In genomic region chr11:61783717-61784505, GRCh38 we compare ENCODE assay signal across 17 cellular contexts. TPM values are rescaled to one million over a fixed set of nuclear protein-coding genes. Genes with fewer than 3 reads are reported as not detected.
DNase-seq lines count a peak whose midpoint lies in the region; ATAC-seq lines count a peak whose summit lies in the region.
"Had no signal": no experiment of that assay in that cellular context is flagged by ENCODE, and none has a peak within 500 bp of the region (broad histone marks: within the 10 kb centered on the region; RNA-seq: fewer than 3 reads in every experiment).

No MANE protein-coding gene starts in this region.

- H2AFZ ChIP-seq in mesenchymal stem cell (ENCODE audit: low read depth, low read length): no peak overlapping the region
- H2AFZ ChIP-seq: parathyroid adenoma had no signal

- no peak overlapping the region for H3K23ac ChIP-seq in mesenchymal stem cell (ENCODE audit: low read length in 2 of 2)

- no peak overlapping the region for H3K9ac ChIP-seq in mesenchymal stem cell (ENCODE audit: low read length)
- H3K9ac ChIP-seq: parathyroid adenoma had no signal

- H3K4me1 Mint-ChIP-seq in stimulated activated memory B cell treated with anti-CD40 and anti-IgM and Interleukin-4, amounts not matched to agents 10 μg/mL and 1 μg/mL and 100 μg/mL, for 72 hours: peaks cover 20% of the 10 kb centered on the region

- H3K14ac ChIP-seq in mesenchymal stem cell (ENCODE audit: low read length in 2 of 2): no peak overlapping the region

- peaks cover 9% of the 10 kb centered on the region for H3K79me1 ChIP-seq in mesenchymal stem cell (replicated peaks; ENCODE audit: low read length, poor library complexity, severe bottlenecking)

- no peak overlapping the region for H3K4me3 ChIP-seq in mesenchymal stem cell (ENCODE audit: insufficient read depth in 1 of 2, low read depth in 1 of 2, low read length in 2 of 2)
- H3K4me3 ChIP-seq: gastrocnemius medialis had no signal

- H3K4me3 Mint-ChIP-seq in stimulated activated memory B cell treated with anti-CD40 and anti-IgM and Interleukin-4, amounts not matched to agents 10 μg/mL and 1 μg/mL and 100 μg/mL, for 72 hours: no peak overlapping the region
- H3K4me3 Mint-ChIP-seq: activated CD8-positive, alpha-beta T cell treated with anti-CD3 and anti-CD28 coated beads for 36 hours; CD4-positive, alpha-beta T cell had no signal

- no peaks in the 10 kb centered on the region for H3K36me3 Mint-ChIP-seq in activated naive CD4-positive, alpha-beta T cell treated with anti-CD3 and anti-CD28 coated beads, Interleukin-2, amount 50 U/mL, for 72 hours
- peaks cover 41% of the 10 kb centered on the region for H3K36me3 Mint-ChIP-seq in stimulated activated memory B cell treated with anti-CD40 and anti-IgM and Interleukin-4, amounts not matched to agents 10 μg/mL and 1 μg/mL and 100 μg/mL, for 72 hours

- H4K8ac ChIP-seq in mesenchymal stem cell (ENCODE audit: low read length): no peak overlapping the region

- H2BK15ac ChIP-seq in mesenchymal stem cell (ENCODE audit: low read depth, poor library complexity, severe bottlenecking): peak overlapping the region; percentile 70

- peak overlapping the region; percentile 83 for H3K27ac ChIP-seq in mesenchymal stem cell (ENCODE audit: low read length, poor library complexity, severe bottlenecking)
- H3K27ac ChIP-seq: gastrocnemius medialis, parathyroid adenoma had no signal

- peaks cover 52% of the 10 kb centered on the region for H3K4me1 ChIP-seq in mesenchymal stem cell (ENCODE audit: control insufficient read depth, insufficient read depth, low read depth, low read length)
- H3K4me1 ChIP-seq: gastrocnemius medialis, parathyroid adenoma had no signal

- H4K91ac ChIP-seq in mesenchymal stem cell (ENCODE audit: low read length): peak overlapping the region; percentile 21

- no peak overlapping the region for H2BK5ac ChIP-seq in mesenchymal stem cell (ENCODE audit: low read depth, low read length, poor library complexity, severe bottlenecking)

- peak overlapping the region in 1 of 2 experiments; percentile 20 for H3K4ac ChIP-seq in mesenchymal stem cell (ENCODE audit: low read depth in 1 of 2, low read length in 2 of 2)

- no peaks in the 10 kb centered on the region for H3K9me3 Mint-ChIP-seq in activated naive CD4-positive, alpha-beta T cell treated with anti-CD3 and anti-CD28 coated beads, Interleukin-2, amount 50 U/mL, for 72 hours
- H3K9me3 Mint-ChIP-seq in stimulated activated memory B cell treated with anti-CD40 and anti-IgM and Interleukin-4, amounts not matched to agents 10 μg/mL and 1 μg/mL and 100 μg/mL, for 72 hours: no peaks in the 10 kb centered on the region
- H3K9me3 Mint-ChIP-seq: activated CD8-positive, alpha-beta T cell treated with anti-CD3 and anti-CD28 coated beads for 36 hours; CD4-positive, alpha-beta T cell had no signal

- peaks cover 3% of the 10 kb centered on the region for H3K27me3 Mint-ChIP-seq in stimulated activated memory B cell treated with anti-CD40 and anti-IgM and Interleukin-4, amounts not matched to agents 10 μg/mL and 1 μg/mL and 100 μg/mL, for 72 hours
- H3K27me3 Mint-ChIP-seq: activated CD8-positive, alpha-beta T cell treated with anti-CD3 and anti-CD28 coated beads for 36 hours; CD4-positive, alpha-beta T cell had no signal

- no peaks in the 10 kb centered on the region for H3K9me3 ChIP-seq in mesenchymal stem cell (ENCODE audit: control insufficient read depth, low read length)
- H3K9me3 ChIP-seq: gastrocnemius medialis had no signal

- WGBS in mesenchymal stem cell: 49% methylated on average over 12 of the region's 13 CpGs

- peak overlapping the region; percentile 8 to 57 for H3K27ac Mint-ChIP-seq in activated naive CD4-positive, alpha-beta T cell treated with anti-CD3 and anti-CD28 coated beads, Interleukin-2, amount 50 U/mL, for 72 hours
- H3K27ac Mint-ChIP-seq in stimulated activated memory B cell treated with anti-CD40 and anti-IgM and Interleukin-4, amounts not matched to agents 10 μg/mL and 1 μg/mL and 100 μg/mL, for 72 hours: peak overlapping the region; percentile 28
- H3K27ac Mint-ChIP-seq: activated CD8-positive, alpha-beta T cell treated with anti-CD3 and anti-CD28 coated beads for 36 hours; CD4-positive, alpha-beta T cell had no signal

- H2BK120ac ChIP-seq in mesenchymal stem cell (ENCODE audit: low read depth, low read length): peak overlapping the region; percentile 36

- H3K4me2 ChIP-seq in mesenchymal stem cell (ENCODE audit: low read length, poor library complexity, severe bottlenecking): no peak overlapping the region

- peak overlapping the region; percentile 87 for H2AK5ac ChIP-seq in mesenchymal stem cell (ENCODE audit: low read length, severe bottlenecking)

- peaks cover 0 to 5% of the 10 kb centered on the region in 2 experiments for H3K27me3 ChIP-seq in mesenchymal stem cell (ENCODE audit: control insufficient read depth in 1 of 2, insufficient read depth in 1 of 2, low read length in 2 of 2)
- H3K27me3 ChIP-seq: gastrocnemius medialis had no signal

- ATAC-seq in activated naive CD4-positive, alpha-beta T cell treated with anti-CD3 and anti-CD28 coated beads, Interleukin-2, amount 50 U/mL, for 72 hours: no peak
- ATAC-seq in stimulated activated memory B cell treated with anti-CD40 and anti-IgM and Interleukin-4, amounts not matched to agents 10 μg/mL and 1 μg/mL and 100 μg/mL, for 72 hours: no peak
- ATAC-seq in GM21360 (IDR thresholded peaks at IDR 0.05; ENCODE audit: unreplicated experiment) (no peak), GM21515 (IDR thresholded peaks at IDR 0.05; ENCODE audit: unreplicated experiment) (no peak), HG02981 (IDR thresholded peaks at IDR 0.05; ENCODE audit: unreplicated experiment) (no peak)
- ATAC-seq: activated CD8-positive, alpha-beta T cell treated with anti-CD3 and anti-CD28 coated beads for 36 hours; gastrocnemius medialis; SK-N-SH treated with all-trans-retinoic acid at 6 μM for 48 hours had no signal

- peaks cover 46 to 96% of the 10 kb centered on the region in 2 experiments for H3K36me3 ChIP-seq in mesenchymal stem cell (ENCODE audit: control insufficient read depth in 1 of 2, insufficient read depth in 2 of 2, low read depth in 1 of 2, low read length in 2 of 2)

- peak overlapping the region; percentile 9 to 43 for H3K18ac ChIP-seq in mesenchymal stem cell (ENCODE audit: low read depth in 1 of 2, low read length in 2 of 2)

- no peak for DNase-seq in activated naive CD4-positive, alpha-beta T cell treated with anti-CD3 and anti-CD28 coated beads, Interleukin-2, amount 50 U/mL, for 72 hours (ENCODE audit: low spot score in 2 of 2)
- no peak for DNase-seq in activated naive CD4-positive, alpha-beta T cell (lab: John Stamatoyannopoulos, UW)
- DNase-seq in astrocyte of the hippocampus (ENCODE audit: low read depth, low spot score) (peak; percentile 75), mesenchymal stem cell (peak; percentile 81)
- DNase-seq: activated CD8-positive, alpha-beta T cell treated with anti-CD3 and anti-CD28 coated beads for 36 hours; activated effector memory CD4-positive, alpha-beta T cell treated with Interleukin-2 at 50 U/mL for 16 hours; CD4-positive, alpha-beta T cell; gastrocnemius medialis; NCI-H187; NCI-H524; OCI-M1 had no signal

- H2BK12ac ChIP-seq in mesenchymal stem cell (ENCODE audit: low read length in 2 of 2): peak overlapping the region in 1 of 2 experiments; percentile 19

RNA-seq across cellular contexts. Expression of gene TMEM258, which starts 8.5 kb away (rescaled TPM):
- total RNA-seq in activated naive CD4-positive, alpha-beta T cell treated with anti-CD3 and anti-CD28 coated beads, Interleukin-2, amount 50 U/mL, for 72 hours: 100 to 1,000 TPM; 145 to 153 TPM
- 175 TPM for polyA plus RNA-seq in mesenchymal stem cell (2013, experiment 1 of 2)
- polyA plus RNA-seq in mesenchymal stem cell (2013, experiment 2 of 2): 180 TPM

RNA-seq across cellular contexts. Expression of gene FEN1, which starts 8.8 kb away (rescaled TPM):
- 100 to 1,000 TPM in 1 of 2 donors, 10 to 100 TPM in 1; 80.5 to 104 TPM for total RNA-seq in activated naive CD4-positive, alpha-beta T cell treated with anti-CD3 and anti-CD28 coated beads, Interleukin-2, amount 50 U/mL, for 72 hours
- polyA plus RNA-seq in mesenchymal stem cell (2013, experiment 1 of 2): 10.6 TPM
- polyA plus RNA-seq in mesenchymal stem cell (2013, experiment 2 of 2): 10.7 TPM

RNA-seq across cellular contexts. Expression of gene MYRF, which starts 31.5 kb away (rescaled TPM):
- total RNA-seq in activated naive CD4-positive, alpha-beta T cell treated with anti-CD3 and anti-CD28 coated beads, Interleukin-2, amount 50 U/mL, for 72 hours: 1 to 10 TPM in 1 of 2 donors, under 1 TPM in 1; 0.93 to 1.6 TPM
- polyA plus RNA-seq in mesenchymal stem cell (2013, experiment 1 of 2): 21.9 TPM
- polyA plus RNA-seq in mesenchymal stem cell (2013, experiment 2 of 2): 19.4 TPM

RNA-seq across cellular contexts. Expression of gene FADS1, which starts 32.9 kb away (rescaled TPM):
- 10 to 100 TPM; 16.1 to 28.9 TPM for total RNA-seq in activated naive CD4-positive, alpha-beta T cell treated with anti-CD3 and anti-CD28 coated beads, Interleukin-2, amount 50 U/mL, for 72 hours
- 262 TPM for polyA plus RNA-seq in mesenchymal stem cell (2013, experiment 1 of 2)
- 260 TPM for polyA plus RNA-seq in mesenchymal stem cell (2013, experiment 2 of 2)

RNA-seq across cellular contexts. Expression of gene FADS2, which starts 44.2 kb away (rescaled TPM):
- 10 to 100 TPM; 42.6 to 55.1 TPM for total RNA-seq in activated naive CD4-positive, alpha-beta T cell treated with anti-CD3 and anti-CD28 coated beads, Interleukin-2, amount 50 U/mL, for 72 hours
- 1,185 TPM for polyA plus RNA-seq in mesenchymal stem cell (2013, experiment 1 of 2)
- 1,187 TPM for polyA plus RNA-seq in mesenchymal stem cell (2013, experiment 2 of 2)

Comparison
In these comparisons a context has a peak if more than half of its experiments do, and no peak if none do; other contexts are left out.
1. DNase-seq: peak in astrocyte of the hippocampus (single experiment) and mesenchymal stem cell (single experiment); none in activated naive CD4-positive, alpha-beta T cell treated with anti-CD3 and anti-CD28 coated beads, Interleukin-2, amount 50 U/mL, for 72 hours (0 of 2) and activated naive CD4-positive, alpha-beta T cell (0 of 4).